8 cellular contexts compared by ENCODE assay signal in the genomic region with DNA sequence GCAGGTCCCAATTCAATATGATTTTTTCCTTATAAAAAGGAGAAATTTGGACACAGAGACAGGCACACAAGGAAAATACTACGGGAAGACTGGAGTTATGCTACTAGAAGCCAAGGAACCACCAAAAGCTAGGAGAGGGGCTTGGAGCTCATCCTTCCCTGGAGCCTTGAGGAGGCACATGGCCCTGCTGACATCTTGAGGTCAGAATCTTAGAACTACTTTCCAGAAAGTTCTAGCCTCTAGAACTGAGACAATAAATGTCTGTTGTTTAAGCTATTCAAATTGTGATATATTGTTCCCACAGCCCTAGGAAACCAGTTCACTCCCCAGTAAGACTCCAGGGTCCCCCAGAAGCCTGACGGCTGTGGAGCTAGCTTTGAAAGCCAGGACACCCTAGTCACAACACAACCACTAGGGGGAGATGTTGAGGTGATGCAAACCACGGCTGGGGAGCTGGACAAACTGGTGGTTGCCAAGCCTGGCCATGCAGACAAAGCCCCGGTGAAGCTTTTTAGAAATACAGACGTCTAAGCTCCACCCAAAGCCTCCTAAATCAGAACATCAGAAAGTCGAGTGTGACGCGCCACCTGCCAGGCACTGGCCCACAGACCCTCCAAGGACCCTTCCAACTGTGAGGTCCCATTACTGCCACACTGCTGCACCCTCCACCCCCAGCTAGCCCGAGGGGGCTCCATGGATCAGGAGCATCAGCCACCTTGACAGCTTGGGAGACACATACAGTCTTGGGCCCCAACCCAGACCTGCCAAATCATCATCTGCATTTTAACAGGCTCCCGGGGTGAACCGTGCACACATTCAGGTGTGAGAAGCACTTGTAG.
A peak's percentile ranks its signal among the peaks of the same experiment; 100 is the strongest.
DNase-seq lines count a peak whose midpoint lies in the region; ATAC-seq and TF ChIP-seq lines count a peak whose summit lies in the region.

No MANE protein-coding gene starts in this region.

- H3K4me3 ChIP-seq in MG63 (no peak overlapping the region), adrenal gland (no peak overlapping the region), retinal pigment epithelial cell (ENCODE audit: low read length) (no peak overlapping the region)

- peak; percentile 75 for ATAC-seq in left ventricle myocardium superior
- no peak for ATAC-seq in GM21526 (IDR thresholded peaks at IDR 0.05; ENCODE audit: low FRiP score, unreplicated experiment)

- WGBS in adrenal gland, 4 donors = 13 to 60% (median 56%) methylated on average over 3 to 11 of the region's 11 CpGs

- H3K27me3 ChIP-seq in MG63 (no peaks in the 10 kb centered on the region), adrenal gland (no peaks in the 10 kb centered on the region)

- no peaks in the 10 kb centered on the region for H3K36me3 ChIP-seq in MG63
- H3K36me3 ChIP-seq in adrenal gland (replicated peaks in 1 of 2) = no peaks in the 10 kb centered on the region

- intact Hi-C loops in adrenal gland (cut with DNase I) (no loop called here), left ventricle myocardium superior (cut with micrococcal nuclease) (no loop called here)

- DNase-seq in ELF-1 (ENCODE audit: low read depth, low spot score) (peak; percentile 85), H4 (ENCODE audit: low spot score) (peak; percentile 72), MG63 (peak; percentile 69), SKM-1 treated with dmso at 0.1 percent for 144 hours (lab: John Stamatoyannopoulos, UW; ENCODE audit: unreplicated experiment) (peak; percentile 70), adrenal gland (peak; percentile 48 to 85 (median 60)), left ventricle myocardium superior (peak; percentile 50), retinal pigment epithelial cell (ENCODE audit: low read depth) (no peak)

- no peak for TF ChIP-seq POLR2A in adrenal gland (IDR thresholded peaks at IDR 0.05)

- no peaks in the 10 kb centered on the region for H3K9me3 ChIP-seq in MG63
- no peaks in the 10 kb centered on the region for H3K9me3 ChIP-seq in adrenal gland (replicated peaks in 1 of 3)

- peaks cover 0 to 6% of the 10 kb centered on the region in 2 donors for H3K4me1 ChIP-seq in adrenal gland (replicated peaks in 1 of 2)

- H3K27ac ChIP-seq in adrenal gland = no peak overlapping the region

- TF ChIP-seq CTCF in adrenal gland (IDR thresholded peaks at IDR 0.05) = peak; percentile 50 to 81 (median 69)
- TF ChIP-seq CTCF in retinal pigment epithelial cell (conservative IDR thresholded peaks at IDR 0.05; ENCODE audit: low read depth, low read length) = peak; percentile 92
